Comparison of ENCODE assay signal across 1 cellular context in the genomic region with DNA sequence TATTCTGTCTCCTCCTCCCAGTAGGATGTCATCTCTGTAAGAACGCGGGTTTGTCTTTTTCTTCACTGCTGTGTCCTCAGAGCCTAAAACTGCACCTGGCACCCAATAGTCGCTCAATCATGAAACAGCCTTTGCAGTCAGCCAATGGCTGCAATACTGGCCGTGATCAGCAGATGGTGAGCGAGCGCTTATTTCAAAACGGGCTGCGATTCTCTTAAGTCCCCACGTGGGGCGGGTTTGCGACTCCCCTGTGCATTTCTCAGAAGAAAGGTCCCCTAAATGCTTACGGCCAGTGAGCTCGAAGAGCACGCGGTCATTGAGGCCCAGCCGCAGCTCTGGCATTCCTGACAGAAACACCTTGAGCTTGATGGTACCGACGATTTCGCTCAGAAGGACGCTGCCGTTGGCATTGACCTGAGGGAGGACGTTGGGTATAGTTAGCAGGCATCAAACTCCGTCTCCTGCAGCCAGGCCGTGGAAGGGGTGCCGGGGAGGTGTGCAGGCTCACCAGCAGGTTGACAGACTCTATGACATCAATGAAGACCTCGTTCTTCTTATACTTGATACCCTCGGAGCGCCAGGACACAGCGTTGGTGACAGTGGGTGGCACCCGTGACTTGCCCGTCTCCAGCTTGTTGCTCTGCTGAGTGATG.
TF ChIP-seq lines count a peak whose summit lies in the region.

No MANE protein-coding gene starts in this region.

TF ChIP-seq in GM12878, 131 proteins besides CTCF, POLR2A, EP300 and RAD21 (continued from another document and continues in another):
- TF ChIP-seq BHLHE40 (IDR thresholded peaks at IDR 0.05; ENCODE audit: borderline replicate concordance in 1 of 2, low read depth in 2 of 2, low read length in 1 of 2), result 0 out of 4 replicates have a peak, but pooled peaks of 1 of the 2 experiments have one; percentile 23
- no peak for TF ChIP-seq MTA3 (IDR thresholded peaks at IDR 0.05; ENCODE audit: borderline replicate concordance, low read length)
- TF ChIP-seq, protein P1, sequence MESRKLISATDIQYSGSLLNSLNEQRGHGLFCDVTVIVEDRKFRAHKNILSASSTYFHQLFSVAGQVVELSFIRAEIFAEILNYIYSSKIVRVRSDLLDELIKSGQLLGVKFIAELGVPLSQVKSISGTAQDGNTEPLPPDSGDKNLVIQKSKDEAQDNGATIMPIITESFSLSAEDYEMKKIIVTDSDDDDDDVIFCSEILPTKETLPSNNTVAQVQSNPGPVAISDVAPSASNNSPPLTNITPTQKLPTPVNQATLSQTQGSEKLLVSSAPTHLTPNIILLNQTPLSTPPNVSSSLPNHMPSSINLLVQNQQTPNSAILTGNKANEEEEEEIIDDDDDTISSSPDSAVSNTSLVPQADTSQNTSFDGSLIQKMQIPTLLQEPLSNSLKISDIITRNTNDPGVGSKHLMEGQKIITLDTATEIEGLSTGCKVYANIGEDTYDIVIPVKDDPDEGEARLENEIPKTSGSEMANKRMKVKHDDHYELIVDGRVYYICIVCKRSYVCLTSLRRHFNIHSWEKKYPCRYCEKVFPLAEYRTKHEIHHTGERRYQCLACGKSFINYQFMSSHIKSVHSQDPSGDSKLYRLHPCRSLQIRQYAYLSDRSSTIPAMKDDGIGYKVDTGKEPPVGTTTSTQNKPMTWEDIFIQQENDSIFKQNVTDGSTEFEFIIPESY (IDR thresholded peaks at IDR 0.05), result no peak
- TF ChIP-seq, protein P2, sequence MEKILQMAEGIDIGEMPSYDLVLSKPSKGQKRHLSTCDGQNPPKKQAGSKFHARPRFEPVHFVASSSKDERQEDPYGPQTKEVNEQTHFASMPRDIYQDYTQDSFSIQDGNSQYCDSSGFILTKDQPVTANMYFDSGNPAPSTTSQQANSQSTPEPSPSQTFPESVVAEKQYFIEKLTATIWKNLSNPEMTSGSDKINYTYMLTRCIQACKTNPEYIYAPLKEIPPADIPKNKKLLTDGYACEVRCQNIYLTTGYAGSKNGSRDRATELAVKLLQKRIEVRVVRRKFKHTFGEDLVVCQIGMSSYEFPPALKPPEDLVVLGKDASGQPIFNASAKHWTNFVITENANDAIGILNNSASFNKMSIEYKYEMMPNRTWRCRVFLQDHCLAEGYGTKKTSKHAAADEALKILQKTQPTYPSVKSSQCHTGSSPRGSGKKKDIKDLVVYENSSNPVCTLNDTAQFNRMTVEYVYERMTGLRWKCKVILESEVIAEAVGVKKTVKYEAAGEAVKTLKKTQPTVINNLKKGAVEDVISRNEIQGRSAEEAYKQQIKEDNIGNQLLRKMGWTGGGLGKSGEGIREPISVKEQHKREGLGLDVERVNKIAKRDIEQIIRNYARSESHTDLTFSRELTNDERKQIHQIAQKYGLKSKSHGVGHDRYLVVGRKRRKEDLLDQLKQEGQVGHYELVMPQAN (conservative IDR thresholded peaks at IDR 0.05), result 0 out of 2 replicates have a peak, but pooled peaks have one; percentile 26
- no peak for TF ChIP-seq SP1 (IDR thresholded peaks at IDR 0.05; ENCODE audit: low read depth, low read length)
- TF ChIP-seq CBX5 (IDR thresholded peaks at IDR 0.05; ENCODE audit: low read depth), result no peak
- TF ChIP-seq NR2C1 (IDR thresholded peaks at IDR 0.05), result no peak
- TF ChIP-seq, protein P3, sequence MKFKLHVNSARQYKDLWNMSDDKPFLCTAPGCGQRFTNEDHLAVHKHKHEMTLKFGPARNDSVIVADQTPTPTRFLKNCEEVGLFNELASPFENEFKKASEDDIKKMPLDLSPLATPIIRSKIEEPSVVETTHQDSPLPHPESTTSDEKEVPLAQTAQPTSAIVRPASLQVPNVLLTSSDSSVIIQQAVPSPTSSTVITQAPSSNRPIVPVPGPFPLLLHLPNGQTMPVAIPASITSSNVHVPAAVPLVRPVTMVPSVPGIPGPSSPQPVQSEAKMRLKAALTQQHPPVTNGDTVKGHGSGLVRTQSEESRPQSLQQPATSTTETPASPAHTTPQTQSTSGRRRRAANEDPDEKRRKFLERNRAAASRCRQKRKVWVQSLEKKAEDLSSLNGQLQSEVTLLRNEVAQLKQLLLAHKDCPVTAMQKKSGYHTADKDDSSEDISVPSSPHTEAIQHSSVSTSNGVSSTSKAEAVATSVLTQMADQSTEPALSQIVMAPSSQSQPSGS (IDR thresholded peaks at IDR 0.05; ENCODE audit: low read length), result no peak
- TF ChIP-seq TBL1XR1 (IDR thresholded peaks at IDR 0.05; ENCODE audit: low read depth, low read length), result no peak; the same call in 1 of the 2 replicates
- no peak for TF ChIP-seq HSF1 (IDR thresholded peaks at IDR 0.05; ENCODE audit: low read depth, low read length)
- TF ChIP-seq CHD4 (IDR thresholded peaks at IDR 0.05), result no peak
- no peak for TF ChIP-seq CEBPZ (IDR thresholded peaks at IDR 0.05; ENCODE audit: low read depth, low read length)
- no peak for TF ChIP-seq CREB1 (IDR thresholded peaks at IDR 0.05; ENCODE audit: low read depth)
- no peak for TF ChIP-seq SIX5 (IDR thresholded peaks at IDR 0.05; ENCODE audit: low read depth, low read length, severe bottlenecking)
- TF ChIP-seq KLF5 (IDR thresholded peaks at IDR 0.05; ENCODE audit: partially characterized antibody), result no peak
- no peak for TF ChIP-seq RFX5 (IDR thresholded peaks at IDR 0.05; ENCODE audit: low read depth, low read length)
- TF ChIP-seq STAT1 (conservative IDR thresholded peaks at IDR 0.05), result no peak
- TF ChIP-seq BRCA1 (IDR thresholded peaks at IDR 0.05; ENCODE audit: low read depth, low read length), result no peak
- TF ChIP-seq EED (IDR thresholded peaks at IDR 0.05; ENCODE audit: low read depth), result no peak
- TF ChIP-seq ZNF24 (IDR thresholded peaks at IDR 0.05), result no peak
- no peak for TF ChIP-seq CHD2 (IDR thresholded peaks at IDR 0.05; ENCODE audit: borderline replicate concordance, low read depth, low read length)
- TF ChIP-seq BCLAF1 (IDR thresholded peaks at IDR 0.05), result no peak
- TF ChIP-seq IRF5 (IDR thresholded peaks at IDR 0.05; ENCODE audit: borderline replicate concordance), result no peak
- no peak for TF ChIP-seq ZBTB11 (CRISPR knock-in tag; IDR thresholded peaks at IDR 0.05)
- TF ChIP-seq, protein P4, sequence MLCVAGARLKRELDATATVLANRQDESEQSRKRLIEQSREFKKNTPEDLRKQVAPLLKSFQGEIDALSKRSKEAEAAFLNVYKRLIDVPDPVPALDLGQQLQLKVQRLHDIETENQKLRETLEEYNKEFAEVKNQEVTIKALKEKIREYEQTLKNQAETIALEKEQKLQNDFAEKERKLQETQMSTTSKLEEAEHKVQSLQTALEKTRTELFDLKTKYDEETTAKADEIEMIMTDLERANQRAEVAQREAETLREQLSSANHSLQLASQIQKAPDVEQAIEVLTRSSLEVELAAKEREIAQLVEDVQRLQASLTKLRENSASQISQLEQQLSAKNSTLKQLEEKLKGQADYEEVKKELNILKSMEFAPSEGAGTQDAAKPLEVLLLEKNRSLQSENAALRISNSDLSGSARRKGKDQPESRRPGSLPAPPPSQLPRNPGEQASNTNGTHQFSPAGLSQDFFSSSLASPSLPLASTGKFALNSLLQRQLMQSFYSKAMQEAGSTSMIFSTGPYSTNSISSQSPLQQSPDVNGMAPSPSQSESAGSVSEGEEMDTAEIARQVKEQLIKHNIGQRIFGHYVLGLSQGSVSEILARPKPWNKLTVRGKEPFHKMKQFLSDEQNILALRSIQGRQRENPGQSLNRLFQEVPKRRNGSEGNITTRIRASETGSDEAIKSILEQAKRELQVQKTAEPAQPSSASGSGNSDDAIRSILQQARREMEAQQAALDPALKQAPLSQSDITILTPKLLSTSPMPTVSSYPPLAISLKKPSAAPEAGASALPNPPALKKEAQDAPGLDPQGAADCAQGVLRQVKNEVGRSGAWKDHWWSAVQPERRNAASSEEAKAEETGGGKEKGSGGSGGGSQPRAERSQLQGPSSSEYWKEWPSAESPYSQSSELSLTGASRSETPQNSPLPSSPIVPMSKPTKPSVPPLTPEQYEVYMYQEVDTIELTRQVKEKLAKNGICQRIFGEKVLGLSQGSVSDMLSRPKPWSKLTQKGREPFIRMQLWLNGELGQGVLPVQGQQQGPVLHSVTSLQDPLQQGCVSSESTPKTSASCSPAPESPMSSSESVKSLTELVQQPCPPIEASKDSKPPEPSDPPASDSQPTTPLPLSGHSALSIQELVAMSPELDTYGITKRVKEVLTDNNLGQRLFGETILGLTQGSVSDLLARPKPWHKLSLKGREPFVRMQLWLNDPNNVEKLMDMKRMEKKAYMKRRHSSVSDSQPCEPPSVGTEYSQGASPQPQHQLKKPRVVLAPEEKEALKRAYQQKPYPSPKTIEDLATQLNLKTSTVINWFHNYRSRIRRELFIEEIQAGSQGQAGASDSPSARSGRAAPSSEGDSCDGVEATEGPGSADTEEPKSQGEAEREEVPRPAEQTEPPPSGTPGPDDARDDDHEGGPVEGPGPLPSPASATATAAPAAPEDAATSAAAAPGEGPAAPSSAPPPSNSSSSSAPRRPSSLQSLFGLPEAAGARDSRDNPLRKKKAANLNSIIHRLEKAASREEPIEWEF (IDR thresholded peaks at IDR 0.05; ENCODE audit: insufficient replicate concordance, low read depth, low read length), result no peak
- no peak for TF ChIP-seq ZNF217 (IDR thresholded peaks at IDR 0.05)
